In genomic region chr19:33273881-33274662, GRCh38 we compare ENCODE assay signal across 9 cellular contexts. TPM values are rescaled to one million over a fixed set of nuclear protein-coding genes. Genes with fewer than 3 reads are reported as not detected.
DNase-seq lines count a peak whose midpoint lies in the region; ATAC-seq and TF ChIP-seq lines count a peak whose summit lies in the region.
"Had no signal": no experiment of that assay in that cellular context is flagged by ENCODE, and none has a peak within 500 bp of the region (broad histone marks: within the 10 kb centered on the region; RNA-seq: fewer than 3 reads in every experiment).

No MANE protein-coding gene starts in this region.

- POLR2A ChIA-PET in AG04450 (lab: Yijun Ruan, JAX) = no interaction called here

- no peak overlapping the region for H3K4me3 ChIP-seq in AG04450 (ENCODE audit: low read depth, low read length)
- H3K4me3 ChIP-seq in heart right ventricle = no peak overlapping the region
- H3K4me3 ChIP-seq: tibial artery had no signal

- intact Hi-C loops in heart right ventricle (cut with DNase I) = loop anchor here in 1 of 10 donors (2.0 kb wide), 1 partner anchor 67 kb away; no protein-coding TSS in a partner anchor

- H3K36me3 ChIP-seq in heart right ventricle = no peaks in the 10 kb centered on the region
- H3K36me3 ChIP-seq: tibial artery had no signal

- CTCF ChIA-PET in AG04450 (lab: Charles Lee) = no interaction called here

- in situ Hi-C loops in G401 (cut with HindIII; ENCODE audit: low sequenced_read_pairs) = no loop called here

- H3K27ac ChIP-seq in AG04450 (ENCODE audit: low read depth, low read length) (no peak overlapping the region), heart right ventricle (peak overlapping the region in 1 of 10 donors; percentile 77)
- H3K27ac ChIP-seq: tibial artery had no signal

- peaks cover 0 to 32% (median 12%) of the 10 kb centered on the region in 9 donors for H3K4me1 ChIP-seq in heart right ventricle

- H3K27me3 ChIP-seq in AG04450 (ENCODE audit: control insufficient read depth, insufficient read depth, low read length) = peaks cover 11% of the 10 kb centered on the region
- H3K27me3 ChIP-seq in heart right ventricle = peaks cover 0 to 18% (median 5%) of the 10 kb centered on the region in 7 donors

- no peaks in the 10 kb centered on the region; the same call in 1 of the 2 replicates for H3K9me3 ChIP-seq in AG04450 (ENCODE audit: control insufficient read depth, insufficient read depth, low read length)
- no peaks in the 10 kb centered on the region for H3K9me3 ChIP-seq in heart right ventricle
- H3K9me3 ChIP-seq: tibial artery had no signal

- TF ChIP-seq CTCF in AG04450 (IDR thresholded peaks at IDR 0.05; ENCODE audit: low read depth, low read length) (no peak), heart right ventricle (IDR thresholded peaks at IDR 0.05) (no peak)

- peak; percentile 34 for DNase-seq in AG04450 (ENCODE audit: low read depth, low spot score)
- DNase-seq in HS-27A (ENCODE audit: low read depth) = peak; percentile 53
- peak; percentile 70 for DNase-seq in activated CD8-positive, alpha-beta memory T cell treated with anti-CD3 and anti-CD28 coated beads, Interleukin-2, amount 50 U/mL, for 48 hours
- peak in 1 of 2 donors; percentile 40 for DNase-seq in heart right ventricle
- peak; percentile 8 to 40 (median 21) for DNase-seq in stimulated activated CD4-positive, alpha-beta T cell treated with anti-CD3 and anti-CD28 coated beads, Interleukin-12 subunit alpha, Interleukin-12 subunit beta, amount 100 ng/mL, for 48 hours (ENCODE audit: low read depth in 2 of 3, low spot score in 1 of 3)
- no peak for DNase-seq in G401 (ENCODE audit: low spot score)

- peak; percentile 26 to 68 (median 45) for ATAC-seq in heart right ventricle
- no peak for ATAC-seq in HG03025 (IDR thresholded peaks at IDR 0.05; ENCODE audit: low FRiP score, unreplicated experiment)
- ATAC-seq in GM18861 (IDR thresholded peaks at IDR 0.05; ENCODE audit: unreplicated experiment) = no peak

- WGBS in heart right ventricle, 2 donors = 46 to 55% methylated on average over 16 of the region's 16 CpGs

RNA-seq across cellular contexts. Expression of gene CEBPA, which starts 28.3 kb away (rescaled TPM):
- 0.02 and 0.06 TPM in 2 replicates for polyA plus RNA-seq in AG04450 (2011; rRNA removed)
- polyA minus RNA-seq in AG04450 (2011; rRNA and poly(A)+ RNA removed) = not detected in 2 replicates
- total RNA-seq in heart right ventricle = 1 to 10 TPM in 8 of 10 donors, under 1 TPM in 2; 0.71 to 7.7 (median 2.8) TPM
- polyA plus RNA-seq in heart right ventricle = 1 to 10 TPM; 3.4 to 4.4 TPM
- 9.8 and 10.9 TPM in 2 replicates for total RNA-seq in G401 (2014; rRNA removed; shearing (Covaris generic))

RNA-seq across cellular contexts. Expression of gene SLC7A10, which starts 48.4 kb away (rescaled TPM):
- not detected in 2 replicates for polyA plus RNA-seq in AG04450 (2011; rRNA removed)
- not detected in 2 replicates for polyA minus RNA-seq in AG04450 (2011; rRNA and poly(A)+ RNA removed)
- under 1 TPM in 3 of 10 donors, not detected in 7; 0.31 to 0.70 (median 0.64) TPM for total RNA-seq in heart right ventricle
- polyA plus RNA-seq in heart right ventricle = under 1 TPM; 0.61 to 0.66 TPM
- not detected in 2 replicates for total RNA-seq in G401 (2014; rRNA removed; shearing (Covaris generic))

Comparison
In these comparisons a context has a peak if more than half of its experiments do, and no peak if none do; other contexts are left out.
1. ATAC-seq: peak in heart right ventricle (8 of 8); none in HG03025 (single experiment) and GM18861 (single experiment).